Comparison of ENCODE assay signal across 3 cellular contexts in genomic region chr17:83055911-83056582, GRCh38.
TF ChIP-seq lines count a peak whose summit lies in the region.

No MANE protein-coding gene starts in this region.

TF ChIP-seq in K562, 482 proteins besides CTCF, POLR2A, EP300 and RAD21 (continues in another document):
- no peak for TF ChIP-seq ZFX (CRISPR knock-in tag; IDR thresholded peaks at IDR 0.05)
- TF ChIP-seq, protein P1, sequence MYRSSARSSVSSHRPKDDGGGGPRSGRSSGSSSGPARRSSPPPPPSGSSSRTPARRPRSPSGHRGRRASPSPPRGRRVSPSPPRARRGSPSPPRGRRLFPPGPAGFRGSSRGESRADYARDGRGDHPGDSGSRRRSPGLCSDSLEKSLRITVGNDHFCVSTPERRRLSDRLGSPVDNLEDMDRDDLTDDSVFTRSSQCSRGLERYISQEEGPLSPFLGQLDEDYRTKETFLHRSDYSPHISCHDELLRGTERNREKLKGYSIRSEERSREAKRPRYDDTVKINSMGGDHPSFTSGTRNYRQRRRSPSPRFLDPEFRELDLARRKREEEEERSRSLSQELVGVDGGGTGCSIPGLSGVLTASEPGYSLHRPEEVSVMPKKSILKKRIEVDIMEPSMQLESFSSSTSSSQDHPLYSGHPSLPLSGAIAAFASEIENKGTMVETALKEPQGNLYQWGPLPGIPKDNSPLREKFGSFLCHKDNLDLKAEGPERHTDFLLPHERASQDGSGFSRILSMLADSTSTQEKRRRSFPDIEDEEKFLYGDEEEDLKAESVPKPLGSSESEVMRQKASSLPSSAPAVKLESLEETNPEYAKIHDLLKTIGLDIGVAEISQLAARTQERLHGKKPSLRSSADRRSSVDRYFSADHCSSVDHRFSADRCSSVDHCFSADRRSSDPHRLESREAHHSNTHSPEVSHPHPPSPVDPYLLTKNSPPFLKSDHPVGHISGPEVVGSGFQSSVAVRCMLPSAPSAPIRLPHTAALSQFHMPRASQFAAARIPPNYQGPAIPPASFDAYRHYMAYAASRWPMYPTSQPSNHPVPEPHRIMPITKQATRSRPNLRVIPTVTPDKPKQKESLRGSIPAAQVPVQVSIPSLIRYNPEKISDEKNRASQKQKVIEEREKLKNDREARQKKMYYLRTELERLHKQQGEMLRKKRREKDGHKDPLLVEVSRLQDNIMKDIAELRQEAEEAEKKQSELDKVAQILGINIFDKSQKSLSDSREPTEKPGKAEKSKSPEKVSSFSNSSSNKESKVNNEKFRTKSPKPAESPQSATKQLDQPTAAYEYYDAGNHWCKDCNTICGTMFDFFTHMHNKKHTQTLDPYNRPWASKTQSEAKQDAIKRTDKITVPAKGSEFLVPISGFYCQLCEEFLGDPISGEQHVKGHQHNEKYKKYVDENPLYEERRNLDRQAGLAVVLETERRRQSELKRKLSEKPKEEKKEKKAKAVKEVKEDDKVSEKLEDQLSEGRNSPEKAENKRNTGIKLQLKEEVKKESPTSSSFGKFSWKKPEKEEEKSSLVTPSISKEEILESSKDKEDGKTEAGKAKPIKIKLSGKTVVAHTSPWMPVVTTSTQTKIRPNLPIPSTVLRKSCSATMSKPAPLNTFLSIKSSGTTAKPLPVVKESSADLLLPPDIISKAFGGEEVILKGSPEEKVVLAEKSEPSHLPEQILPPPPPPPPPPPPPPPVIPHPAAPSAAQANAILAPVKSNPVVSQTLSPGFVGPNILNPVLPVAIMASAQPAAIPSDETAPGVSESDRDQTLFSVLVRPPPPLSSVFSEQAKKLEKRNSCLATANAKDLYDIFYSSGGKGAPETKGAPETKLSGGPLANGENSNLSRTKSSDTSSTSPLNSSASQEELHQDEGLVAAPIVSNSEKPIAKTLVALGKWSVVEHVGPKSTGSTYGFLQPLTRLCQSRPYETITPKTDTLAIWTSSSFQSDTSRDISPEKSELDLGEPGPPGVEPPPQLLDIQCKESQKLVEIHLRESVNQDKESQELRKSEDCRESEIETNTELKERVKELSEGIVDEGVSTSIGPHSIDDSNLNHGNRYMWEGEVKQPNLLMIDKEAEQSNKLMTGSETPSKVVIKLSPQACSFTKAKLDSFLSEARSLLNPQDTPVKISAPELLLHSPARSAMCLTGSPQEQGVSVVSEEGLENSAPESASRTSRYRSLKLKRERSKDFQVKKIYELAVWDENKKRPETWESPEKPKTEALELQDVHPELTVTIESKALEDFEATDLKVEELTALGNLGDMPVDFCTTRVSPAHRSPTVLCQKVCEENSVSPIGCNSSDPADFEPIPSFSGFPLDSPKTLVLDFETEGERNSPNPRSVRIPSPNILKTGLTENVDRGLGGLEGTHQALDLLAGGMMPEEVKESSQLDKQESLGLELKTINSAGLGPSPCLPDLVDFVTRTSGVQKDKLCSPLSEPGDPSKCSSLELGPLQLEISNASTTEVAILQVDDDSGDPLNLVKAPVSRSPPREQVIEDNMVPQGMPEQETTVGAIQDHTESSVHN (IDR thresholded peaks at IDR 0.05; ENCODE audit: borderline replicate concordance in 1 of 2, low read depth in 1 of 2), result 0 out of 4 replicates have a peak, but pooled peaks of 1 of the 2 experiments have one; percentile 22
- peak; percentile 87 for TF ChIP-seq MEF2A (IDR thresholded peaks at IDR 0.05; ENCODE audit: control insufficient read depth, low read depth, low read length)
- TF ChIP-seq ESRRB (CRISPR knock-in tag; IDR thresholded peaks at IDR 0.05; ENCODE audit: borderline replicate concordance), result no peak
- TF ChIP-seq SNRNP70 (optimal IDR thresholded peaks at IDR 0.05; ENCODE audit: low read depth, low read length), result no peak
- TF ChIP-seq JUN (IDR thresholded peaks at IDR 0.05; ENCODE audit: borderline replicate concordance, low read depth, low read length), result peak; percentile 72
- TF ChIP-seq JUN (CRISPR knock-in tag; IDR thresholded peaks at IDR 0.05; ENCODE audit: borderline replicate concordance), result no peak
- TF ChIP-seq TAL1 (IDR thresholded peaks at IDR 0.05), result no peak

TF ChIP-seq in HepG2, 621 proteins besides CTCF, POLR2A, EP300 and RAD21:
- no peak for TF ChIP-seq RXRA (CRISPR knock-in tag; IDR thresholded peaks at IDR 0.05)
- TF ChIP-seq, protein P2, sequence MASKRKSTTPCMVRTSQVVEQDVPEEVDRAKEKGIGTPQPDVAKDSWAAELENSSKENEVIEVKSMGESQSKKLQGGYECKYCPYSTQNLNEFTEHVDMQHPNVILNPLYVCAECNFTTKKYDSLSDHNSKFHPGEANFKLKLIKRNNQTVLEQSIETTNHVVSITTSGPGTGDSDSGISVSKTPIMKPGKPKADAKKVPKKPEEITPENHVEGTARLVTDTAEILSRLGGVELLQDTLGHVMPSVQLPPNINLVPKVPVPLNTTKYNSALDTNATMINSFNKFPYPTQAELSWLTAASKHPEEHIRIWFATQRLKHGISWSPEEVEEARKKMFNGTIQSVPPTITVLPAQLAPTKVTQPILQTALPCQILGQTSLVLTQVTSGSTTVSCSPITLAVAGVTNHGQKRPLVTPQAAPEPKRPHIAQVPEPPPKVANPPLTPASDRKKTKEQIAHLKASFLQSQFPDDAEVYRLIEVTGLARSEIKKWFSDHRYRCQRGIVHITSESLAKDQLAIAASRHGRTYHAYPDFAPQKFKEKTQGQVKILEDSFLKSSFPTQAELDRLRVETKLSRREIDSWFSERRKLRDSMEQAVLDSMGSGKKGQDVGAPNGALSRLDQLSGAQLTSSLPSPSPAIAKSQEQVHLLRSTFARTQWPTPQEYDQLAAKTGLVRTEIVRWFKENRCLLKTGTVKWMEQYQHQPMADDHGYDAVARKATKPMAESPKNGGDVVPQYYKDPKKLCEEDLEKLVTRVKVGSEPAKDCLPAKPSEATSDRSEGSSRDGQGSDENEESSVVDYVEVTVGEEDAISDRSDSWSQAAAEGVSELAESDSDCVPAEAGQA (IDR thresholded peaks at IDR 0.05; ENCODE audit: low read depth), result no peak
- TF ChIP-seq, protein P2 (CRISPR knock-in tag; IDR thresholded peaks at IDR 0.05; ENCODE audit: borderline replicate concordance), result no peak
- peak; percentile 53; the same call in 1 of the 2 replicates for TF ChIP-seq FOSL2 (CRISPR knock-in tag; IDR thresholded peaks at IDR 0.05)
- TF ChIP-seq FIP1L1 (IDR thresholded peaks at IDR 0.05; ENCODE audit: borderline replicate concordance, insufficient read depth, low read depth, low read length), result no peak
- TF ChIP-seq EZH2 (conservative IDR thresholded peaks at IDR 0.05; ENCODE audit: low read depth, low read length), result no peak
- TF ChIP-seq, protein P3, sequence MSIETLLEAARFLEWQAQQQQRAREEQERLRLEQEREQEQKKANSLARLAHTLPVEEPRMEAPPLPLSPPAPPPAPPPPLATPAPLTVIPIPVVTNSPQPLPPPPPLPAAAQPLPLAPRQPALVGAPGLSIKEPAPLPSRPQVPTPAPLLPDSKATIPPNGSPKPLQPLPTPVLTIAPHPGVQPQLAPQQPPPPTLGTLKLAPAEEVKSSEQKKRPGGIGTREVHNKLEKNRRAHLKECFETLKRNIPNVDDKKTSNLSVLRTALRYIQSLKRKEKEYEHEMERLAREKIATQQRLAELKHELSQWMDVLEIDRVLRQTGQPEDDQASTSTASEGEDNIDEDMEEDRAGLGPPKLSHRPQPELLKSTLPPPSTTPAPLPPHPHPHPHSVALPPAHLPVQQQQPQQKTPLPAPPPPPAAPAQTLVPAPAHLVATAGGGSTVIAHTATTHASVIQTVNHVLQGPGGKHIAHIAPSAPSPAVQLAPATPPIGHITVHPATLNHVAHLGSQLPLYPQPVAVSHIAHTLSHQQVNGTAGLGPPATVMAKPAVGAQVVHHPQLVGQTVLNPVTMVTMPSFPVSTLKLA (IDR thresholded peaks at IDR 0.05), result 0 out of 2 replicates have a peak, but pooled peaks have one; percentile 8
- peak; percentile 41; the same call in 1 of the 2 replicates for TF ChIP-seq BHLHE40 (IDR thresholded peaks at IDR 0.05; ENCODE audit: low read length)

TF ChIP-seq in GM23338, 12 proteins besides CTCF, POLR2A, EP300 and RAD21 (continues in another document):
- TF ChIP-seq, protein P4, sequence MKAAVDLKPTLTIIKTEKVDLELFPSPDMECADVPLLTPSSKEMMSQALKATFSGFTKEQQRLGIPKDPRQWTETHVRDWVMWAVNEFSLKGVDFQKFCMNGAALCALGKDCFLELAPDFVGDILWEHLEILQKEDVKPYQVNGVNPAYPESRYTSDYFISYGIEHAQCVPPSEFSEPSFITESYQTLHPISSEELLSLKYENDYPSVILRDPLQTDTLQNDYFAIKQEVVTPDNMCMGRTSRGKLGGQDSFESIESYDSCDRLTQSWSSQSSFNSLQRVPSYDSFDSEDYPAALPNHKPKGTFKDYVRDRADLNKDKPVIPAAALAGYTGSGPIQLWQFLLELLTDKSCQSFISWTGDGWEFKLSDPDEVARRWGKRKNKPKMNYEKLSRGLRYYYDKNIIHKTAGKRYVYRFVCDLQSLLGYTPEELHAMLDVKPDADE (IDR thresholded peaks at IDR 0.05), result no peak
- TF ChIP-seq STAT1 (IDR thresholded peaks at IDR 0.05; ENCODE audit: unreplicated experiment) (no peak), ZNF462 (CRISPR knock-in tag; IDR thresholded peaks at IDR 0.05) (no peak), EZH2 (IDR thresholded peaks at IDR 0.05; ENCODE audit: low read depth, unreplicated experiment) (no peak), EZH2phosphoT487 (IDR thresholded peaks at IDR 0.05; ENCODE audit: unreplicated experiment) (no peak), ZNF331 (CRISPR knock-in tag; IDR thresholded peaks at IDR 0.05; ENCODE audit: low read depth) (no peak), NANOG (IDR thresholded peaks at IDR 0.05; ENCODE audit: borderline replicate concordance) (no peak), POLR2AphosphoS5 (IDR thresholded peaks at IDR 0.05; ENCODE audit: low read depth) (no peak), JUNB (IDR thresholded peaks at IDR 0.05; ENCODE audit: unreplicated experiment) (no peak), CREB1 (CRISPR knock-in tag; IDR thresholded peaks at IDR 0.05; ENCODE audit: low read depth) (no peak), ZNF114 (CRISPR knock-in tag; IDR thresholded peaks at IDR 0.05) (no peak)
